1 cellular context compared by ENCODE assay signal in the genomic region with DNA sequence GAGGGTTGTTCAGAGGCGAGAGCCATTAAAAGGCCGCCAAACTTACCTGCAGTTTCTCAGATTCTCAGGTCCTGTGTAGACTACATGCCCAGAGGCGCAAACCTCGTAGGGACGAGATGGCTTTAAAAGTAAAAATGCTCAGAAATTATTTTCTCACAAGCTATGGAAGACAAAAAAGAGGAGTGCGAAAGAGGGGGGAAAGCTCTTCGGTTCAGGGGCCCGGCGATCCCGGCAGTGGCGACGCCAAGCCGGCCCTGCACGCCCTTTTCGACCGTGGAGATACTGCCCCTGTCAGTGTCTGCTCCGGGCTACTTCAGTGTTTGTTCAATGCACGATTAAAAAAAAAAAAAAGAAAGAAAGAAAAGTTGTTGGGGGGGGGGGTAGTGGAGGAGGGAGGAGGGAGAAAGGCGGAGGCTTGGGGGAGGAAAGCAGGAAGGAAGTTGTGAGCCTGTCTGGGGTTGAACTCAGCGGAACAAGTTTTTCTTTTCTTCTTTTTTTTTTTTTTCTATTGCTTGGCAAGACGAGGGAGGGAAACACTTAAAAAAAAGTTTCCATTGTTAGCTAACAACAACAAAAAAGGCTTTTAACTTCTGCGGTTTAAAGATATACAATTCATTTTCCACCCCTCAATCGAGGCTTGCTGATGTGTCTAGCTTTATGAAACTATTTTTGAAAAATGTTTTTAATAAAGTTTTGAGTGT.
A peak's percentile ranks its signal among the peaks of the same experiment; 100 is the strongest.
TF ChIP-seq lines count a peak whose summit lies in the region.

A gene (minus strand): TSS at position 288 of the 701 bp plus-strand sequence. CDS start 1,824 bp downstream, outside the sequence.

TF ChIP-seq in H1, 55 proteins besides CTCF, POLR2A, EP300 and RAD21 (continued from another document):
- TF ChIP-seq, protein P1, sequence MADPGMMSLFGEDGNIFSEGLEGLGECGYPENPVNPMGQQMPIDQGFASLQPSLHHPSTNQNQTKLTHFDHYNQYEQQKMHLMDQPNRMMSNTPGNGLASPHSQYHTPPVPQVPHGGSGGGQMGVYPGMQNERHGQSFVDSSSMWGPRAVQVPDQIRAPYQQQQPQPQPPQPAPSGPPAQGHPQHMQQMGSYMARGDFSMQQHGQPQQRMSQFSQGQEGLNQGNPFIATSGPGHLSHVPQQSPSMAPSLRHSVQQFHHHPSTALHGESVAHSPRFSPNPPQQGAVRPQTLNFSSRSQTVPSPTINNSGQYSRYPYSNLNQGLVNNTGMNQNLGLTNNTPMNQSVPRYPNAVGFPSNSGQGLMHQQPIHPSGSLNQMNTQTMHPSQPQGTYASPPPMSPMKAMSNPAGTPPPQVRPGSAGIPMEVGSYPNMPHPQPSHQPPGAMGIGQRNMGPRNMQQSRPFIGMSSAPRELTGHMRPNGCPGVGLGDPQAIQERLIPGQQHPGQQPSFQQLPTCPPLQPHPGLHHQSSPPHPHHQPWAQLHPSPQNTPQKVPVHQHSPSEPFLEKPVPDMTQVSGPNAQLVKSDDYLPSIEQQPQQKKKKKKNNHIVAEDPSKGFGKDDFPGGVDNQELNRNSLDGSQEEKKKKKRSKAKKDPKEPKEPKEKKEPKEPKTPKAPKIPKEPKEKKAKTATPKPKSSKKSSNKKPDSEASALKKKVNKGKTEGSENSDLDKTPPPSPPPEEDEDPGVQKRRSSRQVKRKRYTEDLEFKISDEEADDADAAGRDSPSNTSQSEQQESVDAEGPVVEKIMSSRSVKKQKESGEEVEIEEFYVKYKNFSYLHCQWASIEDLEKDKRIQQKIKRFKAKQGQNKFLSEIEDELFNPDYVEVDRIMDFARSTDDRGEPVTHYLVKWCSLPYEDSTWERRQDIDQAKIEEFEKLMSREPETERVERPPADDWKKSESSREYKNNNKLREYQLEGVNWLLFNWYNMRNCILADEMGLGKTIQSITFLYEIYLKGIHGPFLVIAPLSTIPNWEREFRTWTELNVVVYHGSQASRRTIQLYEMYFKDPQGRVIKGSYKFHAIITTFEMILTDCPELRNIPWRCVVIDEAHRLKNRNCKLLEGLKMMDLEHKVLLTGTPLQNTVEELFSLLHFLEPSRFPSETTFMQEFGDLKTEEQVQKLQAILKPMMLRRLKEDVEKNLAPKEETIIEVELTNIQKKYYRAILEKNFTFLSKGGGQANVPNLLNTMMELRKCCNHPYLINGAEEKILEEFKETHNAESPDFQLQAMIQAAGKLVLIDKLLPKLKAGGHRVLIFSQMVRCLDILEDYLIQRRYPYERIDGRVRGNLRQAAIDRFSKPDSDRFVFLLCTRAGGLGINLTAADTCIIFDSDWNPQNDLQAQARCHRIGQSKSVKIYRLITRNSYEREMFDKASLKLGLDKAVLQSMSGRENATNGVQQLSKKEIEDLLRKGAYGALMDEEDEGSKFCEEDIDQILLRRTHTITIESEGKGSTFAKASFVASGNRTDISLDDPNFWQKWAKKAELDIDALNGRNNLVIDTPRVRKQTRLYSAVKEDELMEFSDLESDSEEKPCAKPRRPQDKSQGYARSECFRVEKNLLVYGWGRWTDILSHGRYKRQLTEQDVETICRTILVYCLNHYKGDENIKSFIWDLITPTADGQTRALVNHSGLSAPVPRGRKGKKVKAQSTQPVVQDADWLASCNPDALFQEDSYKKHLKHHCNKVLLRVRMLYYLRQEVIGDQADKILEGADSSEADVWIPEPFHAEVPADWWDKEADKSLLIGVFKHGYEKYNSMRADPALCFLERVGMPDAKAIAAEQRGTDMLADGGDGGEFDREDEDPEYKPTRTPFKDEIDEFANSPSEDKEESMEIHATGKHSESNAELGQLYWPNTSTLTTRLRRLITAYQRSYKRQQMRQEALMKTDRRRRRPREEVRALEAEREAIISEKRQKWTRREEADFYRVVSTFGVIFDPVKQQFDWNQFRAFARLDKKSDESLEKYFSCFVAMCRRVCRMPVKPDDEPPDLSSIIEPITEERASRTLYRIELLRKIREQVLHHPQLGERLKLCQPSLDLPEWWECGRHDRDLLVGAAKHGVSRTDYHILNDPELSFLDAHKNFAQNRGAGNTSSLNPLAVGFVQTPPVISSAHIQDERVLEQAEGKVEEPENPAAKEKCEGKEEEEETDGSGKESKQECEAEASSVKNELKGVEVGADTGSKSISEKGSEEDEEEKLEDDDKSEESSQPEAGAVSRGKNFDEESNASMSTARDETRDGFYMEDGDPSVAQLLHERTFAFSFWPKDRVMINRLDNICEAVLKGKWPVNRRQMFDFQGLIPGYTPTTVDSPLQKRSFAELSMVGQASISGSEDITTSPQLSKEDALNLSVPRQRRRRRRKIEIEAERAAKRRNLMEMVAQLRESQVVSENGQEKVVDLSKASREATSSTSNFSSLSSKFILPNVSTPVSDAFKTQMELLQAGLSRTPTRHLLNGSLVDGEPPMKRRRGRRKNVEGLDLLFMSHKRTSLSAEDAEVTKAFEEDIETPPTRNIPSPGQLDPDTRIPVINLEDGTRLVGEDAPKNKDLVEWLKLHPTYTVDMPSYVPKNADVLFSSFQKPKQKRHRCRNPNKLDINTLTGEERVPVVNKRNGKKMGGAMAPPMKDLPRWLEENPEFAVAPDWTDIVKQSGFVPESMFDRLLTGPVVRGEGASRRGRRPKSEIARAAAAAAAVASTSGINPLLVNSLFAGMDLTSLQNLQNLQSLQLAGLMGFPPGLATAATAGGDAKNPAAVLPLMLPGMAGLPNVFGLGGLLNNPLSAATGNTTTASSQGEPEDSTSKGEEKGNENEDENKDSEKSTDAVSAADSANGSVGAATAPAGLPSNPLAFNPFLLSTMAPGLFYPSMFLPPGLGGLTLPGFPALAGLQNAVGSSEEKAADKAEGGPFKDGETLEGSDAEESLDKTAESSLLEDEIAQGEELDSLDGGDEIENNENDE (IDR thresholded peaks at IDR 0.05; ENCODE audit: insufficient replicate concordance, low read length) = no peak
- no peak for TF ChIP-seq TAF7 (optimal IDR thresholded peaks at IDR 0.05; ENCODE audit: borderline replicate concordance, low read depth, low read length)
- TF ChIP-seq SP4 (IDR thresholded peaks at IDR 0.05; ENCODE audit: low read length) = no peak
- TF ChIP-seq TAF1 (IDR thresholded peaks at IDR 0.05; ENCODE audit: low read depth, low read length) = no peak
- TF ChIP-seq CREB1 (IDR thresholded peaks at IDR 0.05) = no peak
- TF ChIP-seq POLR2AphosphoS5 (IDR thresholded peaks at IDR 0.05; ENCODE audit: low read depth, low read length) = no peak
- TF ChIP-seq POU5F1 (IDR thresholded peaks at IDR 0.05; ENCODE audit: low read depth, low read length) = no peak
- TF ChIP-seq ZNF274 (IDR thresholded peaks at IDR 0.05; ENCODE audit: borderline replicate concordance, extremely low read depth, low read length) = no peak
- TF ChIP-seq RNF2 (IDR thresholded peaks at IDR 0.05; ENCODE audit: borderline replicate concordance, low read depth, low read length, missing control alignments, poor library complexity, severe bottlenecking) = peak; percentile 46
- TF ChIP-seq TCF12 (IDR thresholded peaks at IDR 0.05; ENCODE audit: low read depth, low read length) = no peak
